38 cellular contexts compared by ENCODE assay signal in the genomic region with DNA sequence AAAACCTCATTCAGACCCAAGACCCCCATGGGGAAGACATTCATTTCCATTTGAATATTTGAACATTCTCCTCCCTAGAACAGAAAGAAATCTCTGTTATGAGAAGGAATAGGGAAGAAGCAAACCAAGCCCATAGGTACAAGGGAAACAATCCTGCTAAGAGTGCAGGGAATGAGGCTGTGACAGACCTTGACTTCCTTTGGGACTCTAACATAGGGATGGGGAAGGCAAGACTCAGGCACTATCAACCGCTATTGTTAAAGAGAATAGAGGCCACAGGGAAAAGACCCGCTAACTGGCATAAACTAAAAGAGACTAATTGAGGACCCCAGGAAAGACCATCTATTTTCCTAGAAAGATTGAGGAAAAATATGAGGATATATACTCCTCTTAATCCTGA.
"Had no signal": no experiment of that assay in that cellular context is flagged by ENCODE, and none has a peak within 500 bp of the region (broad histone marks: within the 10 kb centered on the region; RNA-seq: fewer than 3 reads in every experiment).

No MANE protein-coding gene starts in this region.

- H3K4me3 Mint-ChIP-seq: activated CD4-positive, alpha-beta memory T cell treated with anti-CD3 and anti-CD28 coated beads, Interleukin-2, amount 10 ng/mL, durations not matched to agents 7 days and 5 days; activated CD4-positive, alpha-beta T cell treated with anti-CD3 and anti-CD28 coated beads for 36 hours; activated CD4-positive, alpha-beta T cell treated with anti-CD3 and anti-CD28 coated beads, Interleukin-2, amount 10 ng/mL, durations not matched to agents 7 days and 5 days; activated CD8-positive, alpha-beta memory T cell treated with anti-CD3 and anti-CD28 coated beads, Interleukin-2, amount 10 ng/mL, durations not matched to agents 7 days and 5 days; activated CD8-positive, alpha-beta T cell treated with anti-CD3 and anti-CD28 coated beads, Interleukin-2, amount 10 ng/mL, durations not matched to agents 7 days and 5 days; activated naive CD4-positive, alpha-beta T cell treated with anti-CD3 and anti-CD28 coated beads, Interleukin-2, amount 10 ng/mL, durations not matched to agents 7 days and 5 days; activated naive CD4-positive, alpha-beta T cell treated with anti-CD3 and anti-CD28 coated beads, Interleukin-2, amount 50 U/mL, for 24 hours; activated naive CD8-positive, alpha-beta T cell; activated naive CD8-positive, alpha-beta T cell treated with anti-CD3 and anti-CD28 coated beads, Interleukin-2, amount 10 ng/mL, durations not matched to agents 7 days and 5 days; activated naive CD8-positive, alpha-beta T cell treated with anti-CD3 and anti-CD28 coated beads, Interleukin-2, amount 50 U/mL, for 24 hours; activated T-cell treated with anti-CD3 and anti-CD28 coated beads, Interleukin-2, amount 50 U/mL, for 24 hours; brain; central memory CD8-positive, alpha-beta T cell; T-helper 1 cell treated with Interleukin-12 subunit alpha and Interleukin-12 subunit beta and Interleukin-4 antibody, amounts not matched to agents 30 μg/mL and 1 μg/mL, for 36 hours; T-helper 2 cell treated with Interferon-gamma antibody and Interleukin-4, amounts not matched to agents 5 μg/mL and 100 μg/mL, for 36 hours had no signal

- H3K27ac ChIP-seq: ascending aorta, cardiac muscle cell, VCaP had no signal

- H3K36me3 Mint-ChIP-seq: activated CD8-positive, alpha-beta memory T cell treated with anti-CD3 and anti-CD28 coated beads, Interleukin-2, amount 10 ng/mL, durations not matched to agents 7 days and 5 days; activated naive CD4-positive, alpha-beta T cell treated with anti-CD3 and anti-CD28 coated beads, Interleukin-2, amount 10 ng/mL, durations not matched to agents 7 days and 5 days; activated naive CD4-positive, alpha-beta T cell treated with anti-CD3 and anti-CD28 coated beads, Interleukin-2, amount 50 U/mL, for 24 hours; activated naive CD8-positive, alpha-beta T cell; activated naive CD8-positive, alpha-beta T cell treated with anti-CD3 and anti-CD28 coated beads, Interleukin-2, amount 10 ng/mL, durations not matched to agents 7 days and 5 days; brain had no signal

- H3K4me1 ChIP-seq: ascending aorta had no signal

- H3K9me3 ChIP-seq: ascending aorta had no signal

- DNase-seq: activated CD4-positive, alpha-beta memory T cell treated with anti-CD3 and anti-CD28 coated beads, Interleukin-2, amount 10 ng/mL, durations not matched to agents 7 days and 5 days; activated CD4-positive, alpha-beta T cell treated with anti-CD3 and anti-CD28 coated beads for 1 hour; activated CD4-positive, alpha-beta T cell treated with anti-CD3 and anti-CD28 coated beads for 36 hours; activated CD4-positive, alpha-beta T cell treated with anti-CD3 and anti-CD28 coated beads for 48 hours; activated CD4-positive, alpha-beta T cell treated with anti-CD3 and anti-CD28 coated beads, Interleukin-2, amount 10 ng/mL, durations not matched to agents 7 days and 5 days; activated CD4-positive, alpha-beta T cell treated with anti-CD3 and anti-CD28 coated beads, Interleukin-2, amount 50 U/mL, for 48 hours; activated CD4-positive, CD25-positive, alpha-beta regulatory T cell; activated CD8-positive, alpha-beta memory T cell treated with anti-CD3 and anti-CD28 coated beads for 24 hours; activated CD8-positive, alpha-beta memory T cell treated with anti-CD3 and anti-CD28 coated beads, Interleukin-2, amount 10 ng/mL, durations not matched to agents 7 days and 5 days; activated CD8-positive, alpha-beta memory T cell treated with anti-CD3 and anti-CD28 coated beads, Interleukin-2, amount 50 U/mL, for 48 hours; activated CD8-positive, alpha-beta T cell treated with anti-CD3 and anti-CD28 coated beads, Interleukin-2, amount 10 ng/mL, durations not matched to agents 7 days and 5 days; activated effector memory CD4-positive, alpha-beta T cell treated with Interleukin-2 at 50 U/mL for 16 hours; activated gamma-delta T cell; activated naive CD4-positive, alpha-beta T cell treated with anti-CD3 and anti-CD28 coated beads, Interleukin-2, amount 10 ng/mL, durations not matched to agents 7 days and 5 days; activated naive CD4-positive, alpha-beta T cell treated with Interleukin-2 at 50 U/mL for 16 hours; activated naive CD8-positive, alpha-beta T cell treated with anti-CD3 and anti-CD28 coated beads, Interleukin-2, amount 10 ng/mL, durations not matched to agents 7 days and 5 days; activated naive CD8-positive, alpha-beta T cell treated with anti-CD3 and anti-CD28 coated beads, Interleukin-2, amount 50 U/mL, for 24 hours; activated T-cell treated with anti-CD3 and anti-CD28 coated beads, Interleukin-2, amount 50 U/mL, for 24 hours; activated T-cell treated with anti-CD3 and anti-CD28 coated beads, Interleukin-2, amount 50 U/mL, for 48 hours; amygdala; anterior cingulate cortex; caudate nucleus; cerebellar nuclear complex; T-helper 2 cell; T-helper 9 cell had no signal

- H3K36me3 ChIP-seq: ascending aorta, cardiac muscle cell had no signal

- H3K4me3 ChIP-seq: ascending aorta, cardiac muscle cell had no signal

- H3K27ac Mint-ChIP-seq: activated CD4-positive, alpha-beta memory T cell treated with anti-CD3 and anti-CD28 coated beads, Interleukin-2, amount 10 ng/mL, durations not matched to agents 7 days and 5 days; activated CD4-positive, alpha-beta T cell treated with anti-CD3 and anti-CD28 coated beads for 36 hours; activated CD4-positive, alpha-beta T cell treated with anti-CD3 and anti-CD28 coated beads, Interleukin-2, amount 10 ng/mL, durations not matched to agents 7 days and 5 days; activated CD8-positive, alpha-beta memory T cell treated with anti-CD3 and anti-CD28 coated beads, Interleukin-2, amount 10 ng/mL, durations not matched to agents 7 days and 5 days; activated CD8-positive, alpha-beta T cell treated with anti-CD3 and anti-CD28 coated beads, Interleukin-2, amount 10 ng/mL, durations not matched to agents 7 days and 5 days; activated naive CD4-positive, alpha-beta T cell treated with anti-CD3 and anti-CD28 coated beads, Interleukin-2, amount 10 ng/mL, durations not matched to agents 7 days and 5 days; activated naive CD4-positive, alpha-beta T cell treated with anti-CD3 and anti-CD28 coated beads, Interleukin-2, amount 50 U/mL, for 24 hours; activated naive CD8-positive, alpha-beta T cell; activated naive CD8-positive, alpha-beta T cell treated with anti-CD3 and anti-CD28 coated beads, Interleukin-2, amount 10 ng/mL, durations not matched to agents 7 days and 5 days; activated naive CD8-positive, alpha-beta T cell treated with anti-CD3 and anti-CD28 coated beads, Interleukin-2, amount 50 U/mL, for 24 hours; activated T-cell treated with anti-CD3 and anti-CD28 coated beads, Interleukin-2, amount 50 U/mL, for 24 hours; activated T-helper 2 cell treated with anti-CD3 and anti-CD28 coated beads, Interferon-gamma antibody, Interleukin-2, Interleukin-4, amounts not matched to agents 10 μg/mL and 5 μg/mL and 100 μg/mL, durations not matched to agents 14 hours and 24 hours and 36 hours; brain; T-helper 1 cell treated with Interleukin-12 subunit alpha and Interleukin-12 subunit beta and Interleukin-4 antibody, amounts not matched to agents 30 μg/mL and 1 μg/mL, for 36 hours; T-helper 2 cell treated with Interferon-gamma antibody and Interleukin-4, amounts not matched to agents 5 μg/mL and 100 μg/mL, for 36 hours had no signal

- ATAC-seq: activated CD4-positive, alpha-beta T cell treated with anti-CD3 and anti-CD28 coated beads for 36 hours; activated CD4-positive, CD25-positive, alpha-beta regulatory T cell treated with anti-CD3 and anti-CD28 coated beads, Interleukin-2, amount 50 U/mL, for 24 hours; activated CD8-positive, alpha-beta memory T cell treated with anti-CD3 and anti-CD28 coated beads, Interleukin-2, amount 10 ng/mL, durations not matched to agents 7 days and 5 days; activated CD8-positive, alpha-beta T cell treated with anti-CD3 and anti-CD28 coated beads, Interleukin-2, amount 10 ng/mL, durations not matched to agents 7 days and 5 days; activated naive CD8-positive, alpha-beta T cell treated with anti-CD3 and anti-CD28 coated beads, Interleukin-2, amount 50 U/mL, for 24 hours had no signal

- H3K9me3 Mint-ChIP-seq: activated naive CD4-positive, alpha-beta T cell treated with anti-CD3 and anti-CD28 coated beads, Interleukin-2, amount 50 U/mL, for 24 hours; brain; T-helper 1 cell treated with Interleukin-12 subunit alpha and Interleukin-12 subunit beta and Interleukin-4 antibody, amounts not matched to agents 30 μg/mL and 1 μg/mL, for 36 hours; T-helper 2 cell treated with Interferon-gamma antibody and Interleukin-4, amounts not matched to agents 5 μg/mL and 100 μg/mL, for 36 hours had no signal

- H3K27me3 ChIP-seq: ascending aorta, cardiac muscle cell had no signal

- H3K4me1 Mint-ChIP-seq: activated CD4-positive, alpha-beta memory T cell treated with anti-CD3 and anti-CD28 coated beads, Interleukin-2, amount 10 ng/mL, durations not matched to agents 7 days and 5 days; activated CD4-positive, alpha-beta T cell treated with anti-CD3 and anti-CD28 coated beads for 36 hours; activated CD4-positive, alpha-beta T cell treated with anti-CD3 and anti-CD28 coated beads, Interleukin-2, amount 10 ng/mL, durations not matched to agents 7 days and 5 days; activated CD8-positive, alpha-beta memory T cell treated with anti-CD3 and anti-CD28 coated beads, Interleukin-2, amount 10 ng/mL, durations not matched to agents 7 days and 5 days; activated naive CD4-positive, alpha-beta T cell treated with anti-CD3 and anti-CD28 coated beads, Interleukin-2, amount 10 ng/mL, durations not matched to agents 7 days and 5 days; activated naive CD4-positive, alpha-beta T cell treated with anti-CD3 and anti-CD28 coated beads, Interleukin-2, amount 50 U/mL, for 24 hours; activated naive CD8-positive, alpha-beta T cell treated with anti-CD3 and anti-CD28 coated beads, Interleukin-2, amount 10 ng/mL, durations not matched to agents 7 days and 5 days; activated naive CD8-positive, alpha-beta T cell treated with anti-CD3 and anti-CD28 coated beads, Interleukin-2, amount 50 U/mL, for 24 hours; brain; central memory CD8-positive, alpha-beta T cell had no signal

- FAIRE-seq: bronchial epithelial cell, TTC549 had no signal

- H3K27me3 Mint-ChIP-seq: activated CD4-positive, alpha-beta memory T cell treated with anti-CD3 and anti-CD28 coated beads, Interleukin-2, amount 10 ng/mL, durations not matched to agents 7 days and 5 days; activated CD4-positive, alpha-beta T cell treated with anti-CD3 and anti-CD28 coated beads for 36 hours; activated CD4-positive, alpha-beta T cell treated with anti-CD3 and anti-CD28 coated beads, Interleukin-2, amount 10 ng/mL, durations not matched to agents 7 days and 5 days; activated CD8-positive, alpha-beta memory T cell treated with anti-CD3 and anti-CD28 coated beads, Interleukin-2, amount 10 ng/mL, durations not matched to agents 7 days and 5 days; activated naive CD4-positive, alpha-beta T cell treated with anti-CD3 and anti-CD28 coated beads, Interleukin-2, amount 10 ng/mL, durations not matched to agents 7 days and 5 days; activated naive CD4-positive, alpha-beta T cell treated with anti-CD3 and anti-CD28 coated beads, Interleukin-2, amount 50 U/mL, for 24 hours; activated naive CD8-positive, alpha-beta T cell; activated naive CD8-positive, alpha-beta T cell treated with anti-CD3 and anti-CD28 coated beads, Interleukin-2, amount 10 ng/mL, durations not matched to agents 7 days and 5 days; activated naive CD8-positive, alpha-beta T cell treated with anti-CD3 and anti-CD28 coated beads, Interleukin-2, amount 50 U/mL, for 24 hours; activated T-cell treated with anti-CD3 and anti-CD28 coated beads, Interleukin-2, amount 50 U/mL, for 24 hours; brain; central memory CD8-positive, alpha-beta T cell had no signal
